9 cellular contexts compared by ENCODE assay signal in the genomic region with DNA sequence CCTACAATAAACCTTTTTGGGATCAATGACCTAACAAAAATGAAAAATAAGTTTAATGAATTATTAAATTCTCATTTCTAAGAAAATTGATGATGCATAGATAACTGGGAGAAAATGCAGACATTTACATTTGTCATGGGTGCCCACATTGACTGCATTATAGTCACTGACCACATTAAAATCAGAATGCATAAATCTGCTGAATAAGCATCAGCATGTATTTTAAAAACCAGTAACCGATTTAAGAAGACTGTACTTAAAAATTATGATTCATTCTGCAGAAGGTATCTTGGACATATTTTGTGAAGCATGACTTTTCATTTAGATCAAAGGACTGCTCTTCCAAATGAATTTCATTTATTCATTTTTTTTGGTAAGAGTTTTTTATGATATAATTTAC. TPM values are rescaled to one million over a fixed set of nuclear protein-coding genes. Genes with fewer than 3 reads are reported as not detected.
"Had no signal": no experiment of that assay in that cellular context is flagged by ENCODE, and none has a peak within 500 bp of the region (broad histone marks: within the 10 kb centered on the region; RNA-seq: fewer than 3 reads in every experiment).

No MANE protein-coding gene starts in this region.

- ATAC-seq: GM23338 had no signal

- H3K9ac ChIP-seq: KMS-11 had no signal

- FAIRE-seq: H54, HTR-8/SVneo had no signal

- H3K4me3 ChIP-seq: GM23338 had no signal

- H3K4me2 ChIP-seq: KMS-11 had no signal

- DNase-seq: H9, HCEC 1CT, Karpas-422, KBM-7 had no signal

- H3K27ac ChIP-seq: KMS-11 had no signal

- H2AFZ ChIP-seq: GM23338 had no signal

RNA-seq across cellular contexts. Expression of a gene that starts 11.7 kb away (rescaled TPM):
- total RNA-seq: LHCN-M2 had no signal
